17 cellular contexts compared by ENCODE assay signal in genomic region chr6:113396644-113397201, GRCh38.
DNase-seq lines count a peak whose midpoint lies in the region; ATAC-seq and TF ChIP-seq lines count a peak whose summit lies in the region.
"Had no signal": no experiment of that assay in that cellular context is flagged by ENCODE, and none has a peak within 500 bp of the region (broad histone marks: within the 10 kb centered on the region; RNA-seq: fewer than 3 reads in every experiment).

No MANE protein-coding gene starts in this region.

- H3K4me1 ChIP-seq in cardiac muscle cell (ENCODE audit: low read depth), result peaks cover 19% of the 10 kb centered on the region
- H3K4me1 ChIP-seq in heart left ventricle, result peaks cover 0 to 14% (median 4%) of the 10 kb centered on the region in 12 donors
- no peaks in the 10 kb centered on the region for H3K4me1 ChIP-seq in thyroid gland

- TF ChIP-seq POLR2A in heart left ventricle (IDR thresholded peaks at IDR 0.05), result no peak
- no peak for TF ChIP-seq POLR2A in thyroid gland (IDR thresholded peaks at IDR 0.05)

- intact Hi-C loops in heart left ventricle (cut with DNase I) (no loop called here), thyroid gland (cut with DNase I) (no loop called here)

- H3K9me3 ChIP-seq in cardiac muscle cell (ENCODE audit: low read depth) (no peaks in the 10 kb centered on the region), heart left ventricle (no peaks in the 10 kb centered on the region), thyroid gland (no peaks in the 10 kb centered on the region)

- WGBS in heart left ventricle, 4 donors, result 23 to 34% (median 31%) methylated on average over 2 of the region's 2 CpGs
- WGBS in thyroid gland, 2 donors, result 7 to 16% methylated on average over 2 of the region's 2 CpGs

- ATAC-seq in heart left ventricle (no peak), SK-N-SH treated with all-trans-retinoic acid at 6 μM for 48 hours (peak; percentile 28; the same call in 2 of the 3 replicates), HG03571 (IDR thresholded peaks at IDR 0.05; ENCODE audit: unreplicated experiment) (no peak)

- TF ChIP-seq CTCF in cardiac muscle cell (IDR thresholded peaks at IDR 0.05; ENCODE audit: low read depth, low read length), result no peak
- TF ChIP-seq CTCF in heart left ventricle (IDR thresholded peaks at IDR 0.05), result no peak
- no peak for TF ChIP-seq CTCF in choroid plexus epithelial cell (conservative IDR thresholded peaks at IDR 0.05; ENCODE audit: low read depth, low read length)
- TF ChIP-seq CTCF in thyroid gland (IDR thresholded peaks at IDR 0.05), result no peak
- TF ChIP-seq CTCF in foreskin fibroblast (IDR thresholded peaks at IDR 0.05; ENCODE audit: low read depth, low read length), result no peak

- DNase-seq in cardiac muscle cell (ENCODE audit: low read depth in 1 of 2, low spot score in 1 of 2) (peak; percentile 42 to 69), heart left ventricle (no peak), choroid plexus epithelial cell (ENCODE audit: low read depth) (peak; percentile 20), thyroid gland (peak; percentile 27 to 29), foreskin fibroblast (no peak), NCI-H146 (lab: John Stamatoyannopoulos, UW) (no peak)
- DNase-seq: AML-193; Calu3; CD4-positive, alpha-beta T cell; DND-41; GF-D8; MM.1S; NCI-H2029; NCI-H524 treated with DMSO at 0.1 percent for 48 hours; PC-9 had no signal

- no peak overlapping the region for H3K4me3 ChIP-seq in cardiac muscle cell
- H3K4me3 ChIP-seq in heart left ventricle, result no peak overlapping the region
- H3K4me3 ChIP-seq in choroid plexus epithelial cell (ENCODE audit: low read depth, low read length), result no peak overlapping the region
- H3K4me3 ChIP-seq in thyroid gland (replicated peaks in 1 of 3), result no peak overlapping the region
- H3K4me3 ChIP-seq in foreskin fibroblast (ENCODE audit: low read depth in 1 of 2, low read length in 2 of 2), result no peak overlapping the region
- H3K4me3 ChIP-seq: PC-9 had no signal

- H3K36me3 ChIP-seq in cardiac muscle cell, result no peaks in the 10 kb centered on the region
- H3K36me3 ChIP-seq in heart left ventricle, result no peaks in the 10 kb centered on the region
- no peaks in the 10 kb centered on the region for H3K36me3 ChIP-seq in thyroid gland

- H3K27ac ChIP-seq in cardiac muscle cell, result no peak overlapping the region
- H3K27ac ChIP-seq in heart left ventricle, result no peak overlapping the region
- H3K27ac ChIP-seq in thyroid gland, result no peak overlapping the region
- H3K27ac ChIP-seq: PC-9 had no signal

- H3K27me3 ChIP-seq in cardiac muscle cell, result no peaks in the 10 kb centered on the region
- no peaks in the 10 kb centered on the region for H3K27me3 ChIP-seq in heart left ventricle
- H3K27me3 ChIP-seq in thyroid gland, result no peaks in the 10 kb centered on the region

TF ChIP-seq in SK-N-SH treated with all-trans-retinoic acid at 6 μM for 48 hours, 23 proteins besides CTCF, POLR2A, EP300 and RAD21:
- TF ChIP-seq GLIS3 (CRISPR knock-in tag; IDR thresholded peaks at IDR 0.05) (no peak), PPARA (CRISPR knock-in tag; IDR thresholded peaks at IDR 0.05; ENCODE audit: borderline replicate concordance) (no peak)
- TF ChIP-seq, protein P1, sequence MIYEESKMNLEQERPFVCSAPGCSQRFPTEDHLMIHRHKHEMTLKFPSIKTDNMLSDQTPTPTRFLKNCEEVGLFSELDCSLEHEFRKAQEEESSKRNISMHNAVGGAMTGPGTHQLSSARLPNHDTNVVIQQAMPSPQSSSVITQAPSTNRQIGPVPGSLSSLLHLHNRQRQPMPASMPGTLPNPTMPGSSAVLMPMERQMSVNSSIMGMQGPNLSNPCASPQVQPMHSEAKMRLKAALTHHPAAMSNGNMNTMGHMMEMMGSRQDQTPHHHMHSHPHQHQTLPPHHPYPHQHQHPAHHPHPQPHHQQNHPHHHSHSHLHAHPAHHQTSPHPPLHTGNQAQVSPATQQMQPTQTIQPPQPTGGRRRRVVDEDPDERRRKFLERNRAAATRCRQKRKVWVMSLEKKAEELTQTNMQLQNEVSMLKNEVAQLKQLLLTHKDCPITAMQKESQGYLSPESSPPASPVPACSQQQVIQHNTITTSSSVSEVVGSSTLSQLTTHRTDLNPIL (CRISPR knock-in tag; IDR thresholded peaks at IDR 0.05; ENCODE audit: low read depth), result no peak

Comparison
In these comparisons a context has a peak if more than half of its experiments do, and no peak if none do; other contexts are left out.
1. DNase-seq: peak in cardiac muscle cell (2 of 2), choroid plexus epithelial cell (single experiment) and thyroid gland (2 of 2); none in heart left ventricle (0 of 5), foreskin fibroblast (0 of 2) and NCI-H146 (single experiment).